12 cellular contexts compared by ENCODE assay signal in the genomic region with DNA sequence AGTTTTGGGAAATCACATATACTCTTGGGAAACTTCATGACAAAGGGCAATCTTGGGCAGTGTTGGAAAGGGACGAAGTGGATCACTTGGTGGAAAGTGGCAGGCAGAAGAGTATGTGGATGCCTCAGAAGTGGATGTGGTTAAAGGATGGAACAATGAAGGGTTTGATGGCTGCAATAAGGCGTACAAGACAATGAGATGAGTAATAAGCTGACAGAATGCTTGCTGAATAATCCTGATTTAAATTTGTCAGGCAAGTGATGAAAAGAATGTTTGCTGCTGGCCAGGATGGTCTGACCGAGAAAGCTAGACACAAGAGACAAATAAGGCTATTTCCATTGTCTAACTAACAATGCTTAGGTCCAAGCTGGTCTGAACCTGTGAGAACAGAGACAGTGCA.
DNase-seq lines count a peak whose midpoint lies in the region; ATAC-seq lines count a peak whose summit lies in the region.
"Had no signal": no experiment of that assay in that cellular context is flagged by ENCODE, and none has a peak within 500 bp of the region (broad histone marks: within the 10 kb centered on the region; RNA-seq: fewer than 3 reads in every experiment).

No MANE protein-coding gene starts in this region.

- POLR2A ChIA-PET in activated CD4-positive, alpha-beta T cell treated with anti-CD3 and anti-CD28 coated beads, Interleukin-2, amount 10 ng/mL, durations not matched to agents 7 days and 5 days (lab: Charles Lee), result no interaction called here
- POLR2A ChIA-PET in activated CD4-positive, alpha-beta memory T cell treated with anti-CD3 and anti-CD28 coated beads for 36 hours (lab: Charles Lee), result interaction anchor here (0.9 to 1.3 kb wide), 3 partner anchors 13 to 62 kb away, joined by 3 to 6 read pairs (median 4); a partner anchor contains a TSS

- peak overlapping the region; percentile 52 for H3K27ac Mint-ChIP-seq in activated CD4-positive, alpha-beta T cell treated with anti-CD3 and anti-CD28 coated beads, Interleukin-2, amount 10 ng/mL, durations not matched to agents 24 days and 14 days
- H3K27ac Mint-ChIP-seq in activated CD4-positive, alpha-beta T cell treated with anti-CD3 and anti-CD28 coated beads, Interleukin-2, amount 10 ng/mL, durations not matched to agents 7 days and 5 days, result no peak overlapping the region
- H3K27ac Mint-ChIP-seq in activated CD4-positive, alpha-beta memory T cell treated with anti-CD3 and anti-CD28 coated beads for 36 hours, result peak overlapping the region; percentile 18

- peak; percentile 53 for ATAC-seq in stimulated activated naive CD8-positive, alpha-beta T cell treated with anti-CD3 and anti-CD28 coated beads, Interleukin-15, Interleukin-2, amounts not matched to agents 100 U/mL and 50 U/mL, for 24 hours
- ATAC-seq in GM18868 (IDR thresholded peaks at IDR 0.05; ENCODE audit: unreplicated experiment), result no peak
- ATAC-seq: A549 had no signal

- CTCF ChIA-PET in activated CD4-positive, alpha-beta T cell treated with anti-CD3 and anti-CD28 coated beads, Interleukin-2, amount 10 ng/mL, durations not matched to agents 7 days and 5 days (lab: Charles Lee), result interaction anchor here (0.6 to 1.6 kb wide), 3 partner anchors 10 to 398 kb away, joined by 3 to 7 read pairs (median 4); no protein-coding TSS in a partner anchor
- CTCF ChIA-PET in activated CD4-positive, alpha-beta memory T cell treated with anti-CD3 and anti-CD28 coated beads for 36 hours (lab: Charles Lee), result interaction anchor here (1.1 to 3.4 kb wide), 4 partner anchors 12 to 44 kb away, joined by 3 to 18 read pairs (median 4); no protein-coding TSS in a partner anchor

- no peaks in the 10 kb centered on the region for H3K27me3 Mint-ChIP-seq in activated CD4-positive, alpha-beta T cell treated with anti-CD3 and anti-CD28 coated beads, Interleukin-2, amount 10 ng/mL, durations not matched to agents 24 days and 14 days
- H3K27me3 Mint-ChIP-seq in activated CD4-positive, alpha-beta T cell treated with anti-CD3 and anti-CD28 coated beads, Interleukin-2, amount 10 ng/mL, durations not matched to agents 7 days and 5 days, result no peaks in the 10 kb centered on the region
- no peaks in the 10 kb centered on the region for H3K27me3 Mint-ChIP-seq in activated CD4-positive, alpha-beta memory T cell treated with anti-CD3 and anti-CD28 coated beads for 36 hours

- peak overlapping the region; percentile 30 for H3K4me3 Mint-ChIP-seq in activated CD4-positive, alpha-beta T cell treated with anti-CD3 and anti-CD28 coated beads, Interleukin-2, amount 10 ng/mL, durations not matched to agents 24 days and 14 days
- H3K4me3 Mint-ChIP-seq in activated CD4-positive, alpha-beta T cell treated with anti-CD3 and anti-CD28 coated beads, Interleukin-2, amount 10 ng/mL, durations not matched to agents 7 days and 5 days, result no peak overlapping the region
- no peak overlapping the region for H3K4me3 Mint-ChIP-seq in activated CD4-positive, alpha-beta memory T cell treated with anti-CD3 and anti-CD28 coated beads for 36 hours

- DNase-seq in activated CD4-positive, alpha-beta T cell treated with anti-CD3 and anti-CD28 coated beads, Interleukin-2, amount 10 ng/mL, durations not matched to agents 24 days and 14 days, result peak; percentile 63
- DNase-seq in activated CD4-positive, alpha-beta T cell treated with anti-CD3 and anti-CD28 coated beads, Interleukin-2, amount 10 ng/mL, durations not matched to agents 7 days and 5 days, result no peak
- DNase-seq in activated CD4-positive, alpha-beta memory T cell treated with anti-CD3 and anti-CD28 coated beads for 36 hours, result no peak
- DNase-seq in fibroblast of peridontal ligament (ENCODE audit: extremely low read depth), result peak; percentile 50
- DNase-seq in stimulated activated naive CD8-positive, alpha-beta T cell treated with anti-CD3 and anti-CD28 coated beads, Interleukin-15, Interleukin-2, amounts not matched to agents 100 U/mL and 50 U/mL, for 24 hours, result no peak
- DNase-seq in SIG-M5 treated with dmso at 0.1 percent for 504 hours (lab: John Stamatoyannopoulos, UW; ENCODE audit: unreplicated experiment), result no peak
- no peak for DNase-seq in GM19240 (ENCODE audit: insufficient read length, low spot score)
- DNase-seq: central memory CD4-positive, alpha-beta T cell; DMS53; kidney had no signal

- intact Hi-C loops in activated CD4-positive, alpha-beta T cell treated with anti-CD3 and anti-CD28 coated beads, Interleukin-2, amount 10 ng/mL, durations not matched to agents 24 days and 14 days (cut with micrococcal nuclease), result loop anchor here (10.0 kb wide), 1 partner anchor 632 kb away; a partner anchor contains a TSS
- intact Hi-C loops in activated CD4-positive, alpha-beta memory T cell treated with anti-CD3 and anti-CD28 coated beads for 36 hours (cut with micrococcal nuclease), result no loop called here

- peaks cover 8% of the 10 kb centered on the region for H3K9me3 Mint-ChIP-seq in activated CD4-positive, alpha-beta T cell treated with anti-CD3 and anti-CD28 coated beads, Interleukin-2, amount 10 ng/mL, durations not matched to agents 24 days and 14 days
- peaks cover 4% of the 10 kb centered on the region for H3K9me3 Mint-ChIP-seq in activated CD4-positive, alpha-beta T cell treated with anti-CD3 and anti-CD28 coated beads, Interleukin-2, amount 10 ng/mL, durations not matched to agents 7 days and 5 days
- no peaks in the 10 kb centered on the region for H3K9me3 Mint-ChIP-seq in activated CD4-positive, alpha-beta memory T cell treated with anti-CD3 and anti-CD28 coated beads for 36 hours

- peaks cover 4% of the 10 kb centered on the region for H3K36me3 Mint-ChIP-seq in activated CD4-positive, alpha-beta T cell treated with anti-CD3 and anti-CD28 coated beads, Interleukin-2, amount 10 ng/mL, durations not matched to agents 24 days and 14 days (ENCODE audit: low read depth)
- peaks cover 15% of the 10 kb centered on the region for H3K36me3 Mint-ChIP-seq in activated CD4-positive, alpha-beta T cell treated with anti-CD3 and anti-CD28 coated beads, Interleukin-2, amount 10 ng/mL, durations not matched to agents 7 days and 5 days (ENCODE audit: low read depth)
- H3K36me3 Mint-ChIP-seq in activated CD4-positive, alpha-beta memory T cell treated with anti-CD3 and anti-CD28 coated beads for 36 hours, result peaks cover 4% of the 10 kb centered on the region

- H3K4me1 Mint-ChIP-seq in activated CD4-positive, alpha-beta T cell treated with anti-CD3 and anti-CD28 coated beads, Interleukin-2, amount 10 ng/mL, durations not matched to agents 24 days and 14 days, result peaks cover 44% of the 10 kb centered on the region
- peaks cover 43% of the 10 kb centered on the region for H3K4me1 Mint-ChIP-seq in activated CD4-positive, alpha-beta T cell treated with anti-CD3 and anti-CD28 coated beads, Interleukin-2, amount 10 ng/mL, durations not matched to agents 7 days and 5 days
- H3K4me1 Mint-ChIP-seq in activated CD4-positive, alpha-beta memory T cell treated with anti-CD3 and anti-CD28 coated beads for 36 hours (ENCODE audit: low read depth), result peaks cover 46% of the 10 kb centered on the region

Comparison
In these comparisons a context has a peak if more than half of its experiments do, and no peak if none do; other contexts are left out.
1. DNase-seq: peak in activated CD4-positive, alpha-beta T cell treated with anti-CD3 and anti-CD28 coated beads, Interleukin-2, amount 10 ng/mL, durations not matched to agents 24 days and 14 days (single experiment) and fibroblast of peridontal ligament (single experiment); none in activated CD4-positive, alpha-beta T cell treated with anti-CD3 and anti-CD28 coated beads, Interleukin-2, amount 10 ng/mL, durations not matched to agents 7 days and 5 days (single experiment), activated CD4-positive, alpha-beta memory T cell treated with anti-CD3 and anti-CD28 coated beads for 36 hours (single experiment), stimulated activated naive CD8-positive, alpha-beta T cell treated with anti-CD3 and anti-CD28 coated beads, Interleukin-15, Interleukin-2, amounts not matched to agents 100 U/mL and 50 U/mL, for 24 hours (single experiment), SIG-M5 treated with dmso at 0.1 percent for 504 hours (single experiment) and GM19240 (single experiment).